In genomic region chr11:66510271-66510989, GRCh38 we compare ENCODE assay signal across 8 cellular contexts. TPM values are rescaled to one million over a fixed set of nuclear protein-coding genes. Genes with fewer than 3 reads are reported as not detected.
DNase-seq lines count a peak whose midpoint lies in the region; ATAC-seq and TF ChIP-seq lines count a peak whose summit lies in the region.

Gene BBS1, plus strand, starts transcription at chr11:66510635. Its CDS starts 25 bp downstream, at chr11:66510660.

- H3K4me1 Mint-ChIP-seq in GM23338, result peaks cover 6% of the 10 kb centered on the region
- H3K4me1 Mint-ChIP-seq in activated naive CD4-positive, alpha-beta T cell treated with anti-CD3 and anti-CD28 coated beads, Interleukin-2, amount 10 ng/mL, durations not matched to agents 7 days and 5 days, result peaks cover 25% of the 10 kb centered on the region

- CTCF ChIA-PET in SK-N-SH (lab: Yijun Ruan, JAX), result interaction anchor here (0.6 to 1.6 kb wide), 7 partner anchors 20 to 482 kb away, joined by 3 to 5 read pairs (median 4); partner anchors contain the start of gene RBM4B
- CTCF ChIA-PET in activated naive CD4-positive, alpha-beta T cell treated with anti-CD3 and anti-CD28 coated beads, Interleukin-2, amount 10 ng/mL, durations not matched to agents 7 days and 5 days (lab: Charles Lee), result interaction anchor here (0.7 to 1.1 kb wide), 3 partner anchors 72 to 169 kb away, joined by 3 to 5 read pairs (median 3); partner anchors contain the start of gene MRPL11

- H3K36me3 ChIP-seq in GM23338 (ENCODE audit: insufficient read depth), result no peaks in the 10 kb centered on the region; the same call in 1 of the 2 replicates
- no peaks in the 10 kb centered on the region; the same call in 1 of the 2 replicates for H3K36me3 ChIP-seq in MM.1S (replicated peaks; ENCODE audit: insufficient read depth, low read length)
- peaks cover 4 to 9% of the 10 kb centered on the region in 2 experiments for H3K36me3 ChIP-seq in SK-N-SH (replicated peaks in 1 of 2; ENCODE audit: control insufficient read depth in 1 of 2, insufficient read depth in 2 of 2, low read length in 1 of 2)

- peaks cover 6% of the 10 kb centered on the region for H3K27me3 Mint-ChIP-seq in GM23338 (ENCODE audit: insufficient read depth, low read depth, poor library complexity)
- no peaks in the 10 kb centered on the region for H3K27me3 Mint-ChIP-seq in activated naive CD4-positive, alpha-beta T cell treated with anti-CD3 and anti-CD28 coated beads, Interleukin-2, amount 10 ng/mL, durations not matched to agents 7 days and 5 days

- 0 out of 2 replicates have a peak, but pooled peaks cover 5% of the 10 kb centered on the region for H3F3A ChIP-seq in GM23338 (replicated peaks; ENCODE audit: low read depth)
- H3F3A ChIP-seq in MM.1S (ENCODE audit: insufficient read depth, low read length), result no peaks in the 10 kb centered on the region
- H3F3A ChIP-seq in SK-N-SH (replicated peaks; ENCODE audit: insufficient read depth), result peaks cover 4% of the 10 kb centered on the region

- peak; percentile 99 for ATAC-seq in GM23338

- H3K4me3 ChIP-seq in GM23338 (peak within 1 kb of the TSS; percentile 96), MM.1S (ENCODE audit: low read length) (peak within 1 kb of the TSS; percentile 93), SK-N-SH (ENCODE audit: low read depth in 2 of 2, low read length in 1 of 2) (peak within 1 kb of the TSS; percentile 87 to 89)

- TF ChIP-seq EP300 in SK-N-SH (IDR thresholded peaks at IDR 0.05; ENCODE audit: borderline replicate concordance in 1 of 2, low read depth in 1 of 2, low read length in 1 of 2), result no peak

- POLR2A ChIA-PET in SK-N-SH (lab: Yijun Ruan, JAX), result interaction anchor here (0.6 to 1.4 kb wide), 7 partner anchors 9 to 138 kb away, joined by 3 to 8 read pairs (median 3); partner anchors contain the start of genes ACTN3, DPP3 and ZDHHC24

- H3K79me2 ChIP-seq in GM23338 (replicated peaks; ENCODE audit: insufficient read depth) (peaks cover 9% of the 10 kb centered on the region), MM.1S (ENCODE audit: low read length) (peaks cover 13% of the 10 kb centered on the region), SK-N-SH (ENCODE audit: insufficient read depth) (peaks cover 18% of the 10 kb centered on the region)

- peak within 1 kb of the TSS; percentile 93 for H3K27ac Mint-ChIP-seq in GM23338
- H3K27ac Mint-ChIP-seq in activated naive CD4-positive, alpha-beta T cell treated with anti-CD3 and anti-CD28 coated beads, Interleukin-2, amount 10 ng/mL, durations not matched to agents 7 days and 5 days, result peak within 1 kb of the TSS; percentile 77

- peak; percentile 94 for DNase-seq in DMS53 (lab: John Stamatoyannopoulos, UW)
- peak; percentile 95 for DNase-seq in GM23338 (ENCODE audit: low spot score)
- peak; percentile 69 for DNase-seq in MM.1S
- DNase-seq in SK-N-SH, result peak; percentile 92
- DNase-seq in activated naive CD4-positive, alpha-beta T cell treated with anti-CD3 and anti-CD28 coated beads, Interleukin-2, amount 10 ng/mL, durations not matched to agents 7 days and 5 days, result peak; percentile 88
- DNase-seq in globus pallidus (ENCODE audit: low spot score), result peak; percentile 69
- DNase-seq in occipital lobe (lab: John Stamatoyannopoulos, UW), result peak; percentile 68
- peak; percentile 89 for DNase-seq in superior temporal gyrus (ENCODE audit: extremely low spot score)

- H3K9me3 Mint-ChIP-seq in GM23338, result no peaks in the 10 kb centered on the region
- H3K9me3 Mint-ChIP-seq in activated naive CD4-positive, alpha-beta T cell treated with anti-CD3 and anti-CD28 coated beads, Interleukin-2, amount 10 ng/mL, durations not matched to agents 7 days and 5 days, result no peaks in the 10 kb centered on the region

- H3K9me3 ChIP-seq in MM.1S (replicated peaks; ENCODE audit: insufficient read depth, low read length), result no peaks in the 10 kb centered on the region
- H3K9me3 ChIP-seq in SK-N-SH, result no peaks in the 10 kb centered on the region

- peak within 1 kb of the TSS; percentile 100 for H3K4me3 Mint-ChIP-seq in GM23338
- peak within 1 kb of the TSS; percentile 89 for H3K4me3 Mint-ChIP-seq in activated naive CD4-positive, alpha-beta T cell treated with anti-CD3 and anti-CD28 coated beads, Interleukin-2, amount 10 ng/mL, durations not matched to agents 7 days and 5 days

- no peak for TF ChIP-seq RAD21 in SK-N-SH (IDR thresholded peaks at IDR 0.05; ENCODE audit: low read length)

- H3K9ac ChIP-seq in MM.1S (ENCODE audit: low read length) (peak within 1 kb of the TSS; percentile 63; the same call in 1 of the 2 replicates), SK-N-SH (peak within 1 kb of the TSS; percentile 70)

- peaks cover 6% of the 10 kb centered on the region for H3K4me1 ChIP-seq in GM23338 (ENCODE audit: insufficient read depth)
- peaks cover 4% of the 10 kb centered on the region; the same call in 1 of the 2 replicates for H3K4me1 ChIP-seq in MM.1S (ENCODE audit: low read length)
- H3K4me1 ChIP-seq in SK-N-SH (ENCODE audit: control insufficient read depth in 1 of 2, insufficient read depth in 2 of 2, low read depth in 1 of 2, low read length in 1 of 2), result peaks cover 5 to 10% of the 10 kb centered on the region in 2 experiments; a peak in 2 of 4 replicates

- 0 out of 2 replicates have a peak, but pooled peaks cover 3% of the 10 kb centered on the region for H4K20me1 ChIP-seq in GM23338 (replicated peaks; ENCODE audit: insufficient read depth)
- H4K20me1 ChIP-seq in MM.1S (ENCODE audit: insufficient read depth, low read length), result no peaks in the 10 kb centered on the region
- H4K20me1 ChIP-seq in SK-N-SH (ENCODE audit: insufficient read depth), result no peaks in the 10 kb centered on the region

- H3K9me2 ChIP-seq in GM23338 (ENCODE audit: insufficient read depth), result no peaks in the 10 kb centered on the region
- H3K9me2 ChIP-seq in MM.1S (replicated peaks; ENCODE audit: insufficient read depth, low read length), result no peaks in the 10 kb centered on the region
- no peaks in the 10 kb centered on the region for H3K9me2 ChIP-seq in SK-N-SH

- H3K27me3 ChIP-seq in GM23338 (ENCODE audit: insufficient read depth), result no peaks in the 10 kb centered on the region
- H3K27me3 ChIP-seq in MM.1S (replicated peaks; ENCODE audit: insufficient read depth, low read length), result no peaks in the 10 kb centered on the region
- no peaks in the 10 kb centered on the region for H3K27me3 ChIP-seq in SK-N-SH (ENCODE audit: insufficient read depth)

- TF ChIP-seq CTCF in GM23338 (conservative IDR thresholded peaks at IDR 0.05; ENCODE audit: low read depth in 2 of 2), result no peak
- no peak for TF ChIP-seq CTCF in MM.1S (IDR thresholded peaks at IDR 0.05; ENCODE audit: low read length)
- no peak for TF ChIP-seq CTCF in SK-N-SH (IDR thresholded peaks at IDR 0.05)

- H3K36me3 Mint-ChIP-seq in GM23338 (ENCODE audit: low read depth), result peaks cover 3% of the 10 kb centered on the region
- peaks cover 14% of the 10 kb centered on the region for H3K36me3 Mint-ChIP-seq in activated naive CD4-positive, alpha-beta T cell treated with anti-CD3 and anti-CD28 coated beads, Interleukin-2, amount 10 ng/mL, durations not matched to agents 7 days and 5 days

- 9% methylated on average over 14 of the region's 31 CpGs for WGBS in SK-N-SH (ENCODE audit: low lambda C conversion rate)

- H3K27ac ChIP-seq in GM23338 (ENCODE audit: low read depth) (peak within 1 kb of the TSS; percentile 91; the same call in 1 of the 2 replicates), MM.1S (ENCODE audit: low read length) (no peak within 1 kb of the TSS), SK-N-SH (ENCODE audit: low read depth in 2 of 2, low read length in 1 of 2) (peak within 1 kb of the TSS; percentile 40 to 70)

- H3K4me2 ChIP-seq in GM23338 (peak within 1 kb of the TSS; percentile 89), MM.1S (ENCODE audit: low read depth, low read length) (peak within 1 kb of the TSS; percentile 95), SK-N-SH (peak within 1 kb of the TSS; percentile 80)

- H2AFZ ChIP-seq in GM23338 (peak within 1 kb of the TSS; percentile 89), MM.1S (ENCODE audit: low read length) (peak within 1 kb of the TSS; percentile 84), SK-N-SH (ENCODE audit: low read depth) (peak within 1 kb of the TSS; percentile 85)

TF ChIP-seq in GM23338, 12 proteins besides CTCF, POLR2A, EP300 and RAD21 (continues in another document):
- TF ChIP-seq NANOG (IDR thresholded peaks at IDR 0.05; ENCODE audit: borderline replicate concordance) (no peak), ZNF331 (CRISPR knock-in tag; IDR thresholded peaks at IDR 0.05; ENCODE audit: low read depth) (no peak), STAT1 (IDR thresholded peaks at IDR 0.05; ENCODE audit: unreplicated experiment) (no peak), JUNB (IDR thresholded peaks at IDR 0.05; ENCODE audit: unreplicated experiment) (no peak), ETS1 (IDR thresholded peaks at IDR 0.05) (no peak)

TF ChIP-seq in SK-N-SH, 30 proteins besides CTCF, POLR2A, EP300 and RAD21 (continues in another document):
- TF ChIP-seq RFX5 (IDR thresholded peaks at IDR 0.05; ENCODE audit: low read length) (no peak; the same call in 1 of the 2 replicates), MAX (IDR thresholded peaks at IDR 0.05; ENCODE audit: low read depth) (peak; percentile 64; the same call in 1 of the 2 replicates), GATA2 (CRISPR knock-in tag; IDR thresholded peaks at IDR 0.05) (no peak), FOSL2 (IDR thresholded peaks at IDR 0.05; ENCODE audit: borderline replicate concordance, low read depth) (no peak), NRF1 (IDR thresholded peaks at IDR 0.05; ENCODE audit: low read depth, low read length) (0 out of 2 replicates have a peak, but pooled peaks have one; percentile 1), IRF3 (IDR thresholded peaks at IDR 0.05; ENCODE audit: low read depth, low read length) (no peak), NFIC (IDR thresholded peaks at IDR 0.05; ENCODE audit: borderline replicate concordance) (no peak), SMC3 (IDR thresholded peaks at IDR 0.05; ENCODE audit: low read depth, low read length) (no peak), RXRA (IDR thresholded peaks at IDR 0.05; ENCODE audit: borderline replicate concordance, low read depth) (no peak)

RNA-seq across cellular contexts. Expression of gene BBS1, which starts in this region (rescaled TPM):
- total RNA-seq in GM23338 (2014; rRNA removed; shearing (Covaris generic)), result 27.8 and 41.3 TPM in 2 replicates
- polyA plus RNA-seq in GM23338 (2016; fragmentation: Nextera tagmentation; extraction: Ambion mirVana) (8.7 and 11.6 TPM in 2 replicates), SK-N-SH (2012; rRNA removed) (24.8 and 34.3 TPM in 2 replicates)
- polyA plus RNA-seq in SK-N-SH (2012; cell fraction: cytosol; rRNA removed), result 11.4 and 17.2 TPM in 2 replicates
- 98.7 and 104 TPM in 2 replicates for polyA plus RNA-seq in SK-N-SH (2012; cell fraction: nucleus; rRNA removed)
- 43.2 TPM for total RNA-seq in occipital lobe
